21 cellular contexts compared by ENCODE assay signal in the genomic region with DNA sequence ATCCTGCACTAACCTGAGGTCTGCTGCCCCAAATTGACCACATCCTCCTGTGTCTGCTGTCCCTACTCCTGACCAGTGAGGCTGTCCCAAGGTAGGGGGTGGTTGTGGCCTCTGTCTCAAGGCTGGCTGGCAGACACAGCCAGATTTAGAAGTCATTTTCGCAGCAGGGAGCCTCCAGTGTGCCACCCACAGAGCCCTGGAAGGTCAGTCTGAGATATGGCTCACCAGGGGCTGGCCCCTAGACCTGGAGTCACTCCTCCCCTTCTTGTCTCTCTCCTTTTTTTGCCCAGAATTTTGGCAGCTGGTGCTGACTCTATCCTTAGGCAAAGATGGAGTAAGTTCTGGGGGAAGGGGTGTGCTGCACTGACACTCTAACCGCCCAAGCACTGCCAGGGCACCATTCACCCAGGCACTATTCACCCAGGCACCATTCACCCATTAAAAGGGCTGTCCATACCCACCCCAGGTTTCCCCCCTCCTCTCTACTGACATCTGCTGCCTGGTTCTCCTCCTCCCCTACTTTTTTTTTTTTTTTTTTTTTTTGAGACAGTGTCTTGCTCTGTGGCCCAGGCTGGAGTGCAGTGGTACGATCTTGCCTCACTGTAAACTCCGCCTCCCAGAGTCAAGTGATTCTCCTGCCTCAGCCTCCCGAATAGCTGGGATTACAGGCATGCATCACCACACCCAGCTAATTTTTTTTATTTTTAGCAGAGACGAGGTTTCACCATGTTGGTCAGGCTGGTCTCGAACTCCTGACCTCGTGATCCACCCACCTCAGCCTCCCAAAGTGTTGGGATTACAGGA. TPM values are rescaled to one million over a fixed set of nuclear protein-coding genes. Genes with fewer than 3 reads are reported as not detected.
"Had no signal": no experiment of that assay in that cellular context is flagged by ENCODE, and none has a peak within 500 bp of the region (broad histone marks: within the 10 kb centered on the region; RNA-seq: fewer than 3 reads in every experiment).

No MANE protein-coding gene starts in this region.

- H3K9me3 ChIP-seq: body of pancreas, upper lobe of right lung had no signal

- H3K36me3 Mint-ChIP-seq: natural killer cell had no signal

- H3K9me3 Mint-ChIP-seq: activated B cell treated with CpG ODN at 0.5 μM for 24 hours; activated CD8-positive, alpha-beta T cell treated with anti-CD3 and anti-CD28 coated beads for 36 hours; activated naive CD4-positive, alpha-beta T cell treated with anti-CD3 and anti-CD28 coated beads for 36 hours; activated T-cell treated with anti-CD3 and anti-CD28 coated beads, Interleukin-2, amount 50 U/mL, for 4 hours; effector memory CD8-positive, alpha-beta T cell; natural killer cell had no signal

- H3K4me1 ChIP-seq: parathyroid adenoma had no signal

- H3K27ac ChIP-seq: body of pancreas, epithelial cell of prostate, hepatocyte, parathyroid adenoma, upper lobe of right lung had no signal

- H3K4me3 Mint-ChIP-seq: activated B cell treated with CpG ODN at 0.5 μM for 24 hours; activated CD8-positive, alpha-beta T cell treated with anti-CD3 and anti-CD28 coated beads for 36 hours; activated naive CD4-positive, alpha-beta T cell treated with anti-CD3 and anti-CD28 coated beads for 36 hours; activated T-cell treated with anti-CD3 and anti-CD28 coated beads, Interleukin-2, amount 50 U/mL, for 4 hours; effector memory CD8-positive, alpha-beta T cell; natural killer cell had no signal

- H3K27me3 ChIP-seq: body of pancreas had no signal

- DNase-seq: activated B cell treated with CpG ODN at 0.5 μM for 24 hours; activated CD4-positive, alpha-beta T cell treated with anti-CD3 and anti-CD28 coated beads for 4 hours; activated CD8-positive, alpha-beta T cell treated with anti-CD3 and anti-CD28 coated beads for 36 hours; activated naive CD4-positive, alpha-beta T cell treated with anti-CD3 and anti-CD28 coated beads for 36 hours; activated T-cell treated with anti-CD3 and anti-CD28 coated beads, Interleukin-2, amount 50 U/mL, for 4 hours; body of pancreas; effector memory CD8-positive, alpha-beta T cell; foreskin fibroblast; left cardiac atrium; natural killer cell; stimulated activated CD8-positive, alpha-beta memory T cell treated with anti-CD3 and anti-CD28 coated beads, Interleukin-4, amount 100 ng/mL, for 48 hours; stimulated activated naive CD4-positive, alpha-beta T cell; upper lobe of right lung had no signal

- H3K4me3 ChIP-seq: body of pancreas, hepatocyte, upper lobe of right lung had no signal

- ATAC-seq: activated CD8-positive, alpha-beta T cell treated with anti-CD3 and anti-CD28 coated beads for 36 hours; activated T-cell treated with anti-CD3 and anti-CD28 coated beads, Interleukin-2, amount 50 U/mL, for 4 hours; body of pancreas; effector memory CD8-positive, alpha-beta T cell; left cardiac atrium; natural killer cell; upper lobe of right lung had no signal

- H3K27ac Mint-ChIP-seq: activated B cell treated with CpG ODN at 0.5 μM for 24 hours; activated CD8-positive, alpha-beta T cell treated with anti-CD3 and anti-CD28 coated beads for 36 hours; activated naive CD4-positive, alpha-beta T cell treated with anti-CD3 and anti-CD28 coated beads for 36 hours; effector memory CD8-positive, alpha-beta T cell; natural killer cell had no signal

RNA-seq across cellular contexts. Expression of gene DDN, which starts 7.7 kb away (rescaled TPM):
- total RNA-seq: upper lobe of right lung had no signal
- polyA plus RNA-seq: hepatocyte had no signal

RNA-seq across cellular contexts. Expression of gene WNT1, which starts 13.3 kb away (rescaled TPM):
- total RNA-seq: activated B cell treated with CpG ODN at 0.5 μM for 24 hours; activated CD8-positive, alpha-beta T cell treated with anti-CD3 and anti-CD28 coated beads for 36 hours; activated naive CD4-positive, alpha-beta T cell treated with anti-CD3 and anti-CD28 coated beads for 36 hours; activated T-cell treated with anti-CD3 and anti-CD28 coated beads, Interleukin-2, amount 50 U/mL, for 4 hours; body of pancreas; cardiac septum; dermis microvascular lymphatic vessel endothelial cell; glomerular endothelial cell; hepatocyte; left cardiac atrium; lower leg skin; mesenteric fat pad; upper lobe of right lung had no signal
- polyA plus RNA-seq: hepatocyte had no signal

RNA-seq across cellular contexts. Expression of gene WNT10B, which starts 19.9 kb away (rescaled TPM):
- total RNA-seq: activated B cell treated with CpG ODN at 0.5 μM for 24 hours; activated naive CD4-positive, alpha-beta T cell treated with anti-CD3 and anti-CD28 coated beads for 36 hours; glomerular endothelial cell had no signal
